Comparison of ENCODE assay signal across 36 cellular contexts in genomic region chr17:14557482-14557881, GRCh38.
DNase-seq lines count a peak whose midpoint lies in the region; ATAC-seq, FAIRE-seq and TF ChIP-seq lines count a peak whose summit lies in the region.
"Had no signal": no experiment of that assay in that cellular context is flagged by ENCODE, and none has a peak within 500 bp of the region (broad histone marks: within the 10 kb centered on the region; RNA-seq: fewer than 3 reads in every experiment).

No MANE protein-coding gene starts in this region.

- no peak overlapping the region for H3K4me3 ChIP-seq in A549
- H3K4me3 ChIP-seq in HL-60 (replicated peaks; ENCODE audit: insufficient read depth, low read length), result no peak overlapping the region
- H3K4me3 ChIP-seq in K562, result no peak overlapping the region
- H3K4me3 ChIP-seq: GM23338, left ventricle myocardium inferior, psoas muscle, sigmoid colon, thyroid gland, vagina had no signal

- H3K4me2 ChIP-seq in A549 (no peak overlapping the region), K562 (ENCODE audit: insufficient read depth, low read length) (no peak overlapping the region)
- H3K4me2 ChIP-seq: GM23338, KMS-11 had no signal

- FAIRE-seq in A549 (lab: Jason Lieb, UNC) (peak; percentile 54), K562 (lab: Jason Lieb, UNC) (no peak)
- FAIRE-seq: GM19239, islet of Langerhans, RCC 7860 had no signal

- POLR2A ChIA-PET in A549 (lab: Yijun Ruan, JAX), result no interaction called here
- POLR2A ChIA-PET in K562 (lab: Yijun Ruan, JAX), result no interaction called here

- no peak overlapping the region for H3K9ac ChIP-seq in K562 (ENCODE audit: insufficient read depth in 1 of 2, low read depth in 2 of 2, low read length in 2 of 2)
- H3K9ac ChIP-seq: KMS-11 had no signal

- intact Hi-C loops in K562 (cut with micrococcal nuclease), result no loop called here

- TF ChIP-seq RAD21 in A549 (conservative IDR thresholded peaks at IDR 0.05 in 1 of 2, IDR thresholded peaks at IDR 0.05 in 1 of 2) (no peak), K562 (CRISPR knock-in tag; conservative IDR thresholded peaks at IDR 0.05 in 1 of 2, IDR thresholded peaks at IDR 0.05 in 1 of 2) (no peak)

- no peak for TF ChIP-seq EP300 in A549 (IDR thresholded peaks at IDR 0.05)
- no peak for TF ChIP-seq EP300 in K562 (IDR thresholded peaks at IDR 0.05; ENCODE audit: low read length)

- ATAC-seq in A549 (no peak), K562 (no peak), HG03378 (IDR thresholded peaks at IDR 0.05; ENCODE audit: unreplicated experiment) (no peak)
- ATAC-seq: activated CD8-positive, alpha-beta memory T cell treated with anti-CD3 and anti-CD28 coated beads, Interleukin-2, amount 10 ng/mL, durations not matched to agents 7 days and 5 days; effector memory CD8-positive, alpha-beta T cell; GM23338; psoas muscle had no signal

- no peaks in the 10 kb centered on the region for H3K79me2 ChIP-seq in K562 (ENCODE audit: control insufficient read depth, insufficient read depth, low read length)

- WGBS in A549 (ENCODE audit: missing lambda C conversion rate), result 45% methylated on average over 4 of the region's 4 CpGs
- 0% methylated on average over 3 of the region's 4 CpGs for WGBS in K562 (ENCODE audit: insufficient coverage, low coverage, missing lambda C conversion rate)

- H4K20me1 ChIP-seq in K562 (replicated peaks; ENCODE audit: control insufficient read depth, insufficient read depth, low read length), result no peaks in the 10 kb centered on the region

- H3K27me3 ChIP-seq in HL-60 (ENCODE audit: insufficient read depth, poor library complexity, severe bottlenecking), result no peaks in the 10 kb centered on the region
- H3K27me3 ChIP-seq in K562 (ENCODE audit: control insufficient read depth in 2 of 2, insufficient read depth in 2 of 2, low read length in 2 of 2), result no peaks in the 10 kb centered on the region; a peak in 1 of 5 replicates
- H3K27me3 ChIP-seq: neutrophil, sigmoid colon, thyroid gland, vagina had no signal

- no peak for TF ChIP-seq CTCF in A549 (IDR thresholded peaks at IDR 0.05)
- TF ChIP-seq CTCF in HL-60 (IDR thresholded peaks at IDR 0.05; ENCODE audit: insufficient read depth, low read length), result no peak
- no peak for TF ChIP-seq CTCF in K562 (IDR thresholded peaks at IDR 0.05 in 2 of 3, conservative IDR thresholded peaks at IDR 0.05 in 1 of 3; ENCODE audit: insufficient read depth in 2 of 3, low read depth in 1 of 3, low read length in 3 of 3)

- H3K36me3 ChIP-seq in K562 (ENCODE audit: control insufficient read depth, insufficient read depth, low read length), result no peaks in the 10 kb centered on the region
- H3K36me3 ChIP-seq: left ventricle myocardium inferior, neutrophil, sigmoid colon, thyroid gland, vagina had no signal

- no TSS peak for BruUV-seq in K562 (replicated peaks; lab: Mats Ljungman, UMichigan)

- CTCF ChIA-PET in A549 (lab: Yijun Ruan, JAX) (interaction anchor here (1.1 kb wide), 1 partner anchor 1533 kb away, joined by 3 read pairs; no protein-coding TSS in a partner anchor), K562 (lab: Yijun Ruan, JAX; ENCODE audit: low intra/inter-chr PET ratio) (no interaction called here)

- H2AFZ ChIP-seq in K562 (ENCODE audit: low read depth, low read length), result no peak overlapping the region
- H2AFZ ChIP-seq: GM23338 had no signal

- H3K9me1 ChIP-seq in K562 (ENCODE audit: control insufficient read depth, insufficient read depth, low read length), result no peaks in the 10 kb centered on the region

- no peak for TF ChIP-seq POLR2A in A549 (IDR thresholded peaks at IDR 0.05; ENCODE audit: low read length)
- TF ChIP-seq POLR2A in K562 (conservative IDR thresholded peaks at IDR 0.05), result no peak

- no peaks in the 10 kb centered on the region for H3K4me1 ChIP-seq in A549
- no peaks in the 10 kb centered on the region for H3K4me1 ChIP-seq in K562 (replicated peaks in 1 of 2; ENCODE audit: control insufficient read depth in 2 of 2, insufficient read depth in 2 of 2, low read length in 2 of 2)
- H3K4me1 ChIP-seq: left ventricle myocardium inferior, psoas muscle, sigmoid colon, thyroid gland, vagina had no signal

- H3K9me3 ChIP-seq in A549 (no peaks in the 10 kb centered on the region), K562 (replicated peaks; ENCODE audit: control insufficient read depth, insufficient read depth, low read depth, low read length) (no peaks in the 10 kb centered on the region)
- H3K9me3 ChIP-seq: left ventricle myocardium inferior, neutrophil, psoas muscle, sigmoid colon, thyroid gland, vagina had no signal

- in situ Hi-C loops in K562 (cut with MboI), result no loop called here

- H3K27ac ChIP-seq in A549 (no peak overlapping the region), HL-60 (replicated peaks) (peak overlapping the region; percentile 38), K562 (ENCODE audit: extremely low read depth, low read depth, low read length) (no peak overlapping the region)
- H3K27ac ChIP-seq: KMS-11, left ventricle myocardium inferior, neutrophil, psoas muscle, sigmoid colon, thyroid gland, vagina had no signal

- DNase-seq in A549 (ENCODE audit: low read depth in 1 of 2, low spot score in 1 of 2) (no peak), HL-60 (ENCODE audit: low read depth in 1 of 2, low spot score in 1 of 2) (peak in 1 of 2 experiments; percentile 37), NOMO-1 (lab: John Stamatoyannopoulos, UW; ENCODE audit: unreplicated experiment in 2 of 2) (peak; percentile 66 to 83), K562 (ENCODE audit: extremely low read depth in 1 of 4, low spot score in 3 of 4) (no peak), HT-29 (ENCODE audit: low spot score) (no peak), NCI-H446 (lab: John Stamatoyannopoulos, UW) (no peak)
- DNase-seq in activated naive CD4-positive, alpha-beta T cell treated with anti-CD3 and anti-CD28 coated beads, Interleukin-2, amount 50 U/mL, for 16 hours, result no peak
- DNase-seq: activated B cell treated with CpG ODN at 0.5 μM for 24 hours; activated CD4-positive, alpha-beta T cell treated with anti-CD3 and anti-CD28 coated beads, Interleukin-2, amount 50 U/mL, for 1 hour; activated CD8-positive, alpha-beta memory T cell treated with anti-CD3 and anti-CD28 coated beads, Interleukin-2, amount 10 ng/mL, durations not matched to agents 7 days and 5 days; activated gamma-delta T cell treated with Interleukin-2 at 50 U/mL for 16 hours; activated T-cell treated with anti-CD3 and anti-CD28 coated beads, Interleukin-2, amount 50 U/mL, for 48 hours; CD4-positive, alpha-beta memory T cell; central memory CD4-positive, alpha-beta T cell; cortex of kidney; effector memory CD8-positive, alpha-beta T cell; erythroblast; left ventricle myocardium inferior; MM.1S; NCI-H1694 treated with DMSO at 0.1 percent for 48 hours; NCI-H2171; NCI-H510A; psoas muscle; SHP77 treated with DMSO at 0.1 percent for 48 hours; sigmoid colon; stimulated activated CD4-positive, alpha-beta T cell treated with anti-CD3 and anti-CD28 coated beads, Interleukin-4, amount 100 ng/mL, for 1 hour; T1000; thyroid gland had no signal

TF ChIP-seq in A549, 52 proteins besides CTCF, POLR2A, EP300 and RAD21 (continues in another document):
- TF ChIP-seq RCOR1 (IDR thresholded peaks at IDR 0.05; ENCODE audit: low read depth, low read length) (no peak), PBX3 (IDR thresholded peaks at IDR 0.05) (no peak), JUNB (IDR thresholded peaks at IDR 0.05) (no peak), ZFP36 (IDR thresholded peaks at IDR 0.05; ENCODE audit: borderline replicate concordance, partially characterized antibody) (no peak), NFE2L2 (conservative IDR thresholded peaks at IDR 0.05; ENCODE audit: low read length) (no peak)

TF ChIP-seq in K562, 482 proteins besides CTCF, POLR2A, EP300 and RAD21 (continues in another document):
- TF ChIP-seq KDM5B (IDR thresholded peaks at IDR 0.05; ENCODE audit: insufficient replicate concordance, low read depth, low read length), result no peak
- TF ChIP-seq PBX2 (CRISPR knock-in tag; IDR thresholded peaks at IDR 0.05; ENCODE audit: low read depth), result peak; percentile 15; the same call in 1 of the 2 replicates
- TF ChIP-seq PBX2 (tag; conservative IDR thresholded peaks at IDR 0.05; ENCODE audit: low read depth), result peak; percentile 88
- TF ChIP-seq MYC (IDR thresholded peaks at IDR 0.05; ENCODE audit: low read depth, low read length), result 0 out of 2 replicates have a peak, but pooled peaks have one; percentile 21
- no peak for TF ChIP-seq MYC (CRISPR knock-in tag; IDR thresholded peaks at IDR 0.05; ENCODE audit: borderline replicate concordance, low read depth)
- peak; percentile 50; the same call in 1 of the 2 replicates for TF ChIP-seq USF2 (CRISPR knock-in tag; IDR thresholded peaks at IDR 0.05)
- peak; percentile 92 for TF ChIP-seq SPI1 (IDR thresholded peaks at IDR 0.05; ENCODE audit: borderline replicate concordance, low read depth, low read length)
- TF ChIP-seq L3MBTL2 (IDR thresholded peaks at IDR 0.05), result peak; percentile 56
- TF ChIP-seq ZNF12 (CRISPR knock-in tag; IDR thresholded peaks at IDR 0.05), result no peak
- TF ChIP-seq MEIS2 (IDR thresholded peaks at IDR 0.05; ENCODE audit: partially characterized antibody), result peak; percentile 87

Comparison
In these comparisons a context has a peak if more than half of its experiments do, and no peak if none do; other contexts are left out.
1. DNase-seq: peak in NOMO-1 (2 of 2); none in A549 (0 of 2), K562 (0 of 4), HT-29 (single experiment), NCI-H446 (0 of 2) and activated naive CD4-positive, alpha-beta T cell treated with anti-CD3 and anti-CD28 coated beads, Interleukin-2, amount 50 U/mL, for 16 hours (single experiment).
2. Of the 35 proteins assayed by ChIP-seq in both K562 and A549: peak only in K562: USF2; only in A549: none; in both: none; in neither: 33; mixed calls (peak in some experiments, not most) for 1.